In genomic region chr2:134118279-134119116, GRCh38 we compare ENCODE assay signal across 8 cellular contexts.
DNase-seq lines count a peak whose midpoint lies in the region; ATAC-seq, FAIRE-seq and TF ChIP-seq lines count a peak whose summit lies in the region.

No MANE protein-coding gene starts in this region.

- DNase-seq in GM10248 (ENCODE audit: extremely low spot score) = peak; percentile 72
- DNase-seq in NB4 (ENCODE audit: low read depth) = peak; percentile 94
- peak; percentile 73 for DNase-seq in activated naive CD4-positive, alpha-beta T cell treated with anti-CD3 and anti-CD28 coated beads, Interleukin-2, amount 50 U/mL, for 72 hours (ENCODE audit: low spot score in 2 of 2)
- peak; percentile 68 to 98 (median 92) for DNase-seq in head of caudate nucleus
- peak; percentile 45 for DNase-seq in progenitor cell of endocrine pancreas (ENCODE audit: low spot score, unreplicated experiment)
- peak; percentile 79 for DNase-seq in urothelium cell line (ENCODE audit: low spot score)

- H3K9me3 Mint-ChIP-seq in activated naive CD4-positive, alpha-beta T cell treated with anti-CD3 and anti-CD28 coated beads, Interleukin-2, amount 50 U/mL, for 72 hours = no peaks in the 10 kb centered on the region
- no peaks in the 10 kb centered on the region for H3K9me3 Mint-ChIP-seq in progenitor cell of endocrine pancreas (ENCODE audit: low read depth)

- no peak for FAIRE-seq in urothelium cell line (lab: Jason Lieb, UNC)

- peak; percentile 69 for TF ChIP-seq CTCF in GM10248 (IDR thresholded peaks at IDR 0.05; ENCODE audit: control extremely low read depth, extremely low read depth, low read depth, missing control alignments)
- peak; percentile 82 for TF ChIP-seq CTCF in NB4 (IDR thresholded peaks at IDR 0.05; ENCODE audit: low read depth, low read length)
- TF ChIP-seq CTCF in progenitor cell of endocrine pancreas (IDR thresholded peaks at IDR 0.05; ENCODE audit: unreplicated experiment) = peak; percentile 83

- peaks cover 30% of the 10 kb centered on the region for H3K4me1 Mint-ChIP-seq in progenitor cell of endocrine pancreas (ENCODE audit: low read depth)

- POLR2A ChIA-PET in GM10248 (lab: Yijun Ruan, JAX) = no interaction called here

- ATAC-seq in HG02588 (IDR thresholded peaks at IDR 0.05; ENCODE audit: unreplicated experiment) = peak; percentile 34
- ATAC-seq in SK-N-SH treated with all-trans-retinoic acid at 6 μM for 48 hours = peak; percentile 69
- ATAC-seq in activated naive CD4-positive, alpha-beta T cell treated with anti-CD3 and anti-CD28 coated beads, Interleukin-2, amount 50 U/mL, for 72 hours = peak; percentile 72 to 73

- intact Hi-C loops in head of caudate nucleus (cut with DNase I) = loop anchor here (2.0 to 5.0 kb wide), 2 partner anchors 129 to 294 kb away; no protein-coding TSS in a partner anchor

- no peaks in the 10 kb centered on the region for H3K27me3 Mint-ChIP-seq in progenitor cell of endocrine pancreas

- H3K4me3 Mint-ChIP-seq in progenitor cell of endocrine pancreas (ENCODE audit: low read depth) = peak overlapping the region; percentile 90

- TF ChIP-seq POLR2A in NB4 (IDR thresholded peaks at IDR 0.05; ENCODE audit: extremely low read depth, insufficient read length) = no peak

- CTCF ChIA-PET in GM10248 (lab: Yijun Ruan, JAX) = interaction anchor here (0.7 to 6.6 kb wide), 71 partner anchors 10 to 799 kb away, joined by 3 to 156 read pairs (median 5); partner anchors contain the start of gene MGAT5

- H3K27ac Mint-ChIP-seq in activated naive CD4-positive, alpha-beta T cell treated with anti-CD3 and anti-CD28 coated beads, Interleukin-2, amount 50 U/mL, for 72 hours = no peak overlapping the region
- H3K27ac Mint-ChIP-seq in progenitor cell of endocrine pancreas = no peak overlapping the region

- H3K4me3 ChIP-seq in NB4 (ENCODE audit: low read depth, low read length) = no peak overlapping the region

- no peaks in the 10 kb centered on the region for H3K36me3 Mint-ChIP-seq in activated naive CD4-positive, alpha-beta T cell treated with anti-CD3 and anti-CD28 coated beads, Interleukin-2, amount 50 U/mL, for 72 hours
- no peaks in the 10 kb centered on the region for H3K36me3 Mint-ChIP-seq in progenitor cell of endocrine pancreas (ENCODE audit: insufficient read depth)

TF ChIP-seq in SK-N-SH treated with all-trans-retinoic acid at 6 μM for 48 hours, 23 proteins besides CTCF, POLR2A, EP300 and RAD21:
- TF ChIP-seq TOX (CRISPR knock-in tag; IDR thresholded peaks at IDR 0.05; ENCODE audit: borderline replicate concordance) = no peak
- no peak for TF ChIP-seq BACH2 (CRISPR knock-in tag; IDR thresholded peaks at IDR 0.05; ENCODE audit: borderline replicate concordance)
- TF ChIP-seq ESRRG (CRISPR knock-in tag; IDR thresholded peaks at IDR 0.05) = no peak
- TF ChIP-seq ZNF8 (CRISPR knock-in tag; IDR thresholded peaks at IDR 0.05) = no peak
